Comparison of ENCODE assay signal across 1 cellular context in the genomic region with DNA sequence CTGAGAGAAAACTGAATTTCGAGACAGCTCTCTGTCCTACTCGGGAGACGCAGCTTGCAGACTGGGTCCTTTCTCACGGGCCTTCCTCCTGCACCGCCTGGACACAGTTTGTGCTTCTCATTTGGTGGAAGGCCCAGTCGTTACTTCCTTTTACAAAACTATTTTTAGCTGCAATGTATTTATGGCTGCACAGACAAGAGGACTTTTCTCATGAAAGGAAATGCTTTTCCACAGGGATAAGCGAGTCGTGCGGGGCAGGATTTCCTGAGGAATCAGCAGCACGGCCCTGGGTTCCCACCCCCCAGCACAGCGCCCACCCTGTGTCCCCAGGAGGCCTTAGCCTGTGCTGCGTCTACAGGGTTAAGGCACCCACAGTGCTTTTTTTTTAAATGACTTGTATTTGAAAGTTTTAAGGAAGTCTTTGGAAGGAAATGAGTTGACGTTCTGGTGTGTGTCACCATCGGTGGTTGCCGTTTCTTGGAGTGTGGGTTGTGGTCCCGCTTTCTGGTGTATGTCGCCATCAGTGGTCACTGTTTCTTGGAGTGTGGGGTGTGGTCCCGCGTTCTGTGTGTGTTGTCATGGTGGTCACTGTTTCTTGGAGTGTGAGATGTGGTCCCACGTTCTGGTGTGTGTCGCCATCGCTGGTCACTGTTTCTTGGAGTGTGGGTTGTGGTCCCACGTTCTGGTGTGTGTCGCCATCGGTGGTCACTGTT.
TF ChIP-seq lines count a peak whose summit lies in the region.

No MANE protein-coding gene starts in this region.

TF ChIP-seq in GM23338, 12 proteins besides CTCF, POLR2A, EP300 and RAD21 (continued from another document):
- no peak for TF ChIP-seq ZNF462 (CRISPR knock-in tag; IDR thresholded peaks at IDR 0.05)
- TF ChIP-seq STAT1 (IDR thresholded peaks at IDR 0.05; ENCODE audit: unreplicated experiment), result no peak
- TF ChIP-seq, protein P1, sequence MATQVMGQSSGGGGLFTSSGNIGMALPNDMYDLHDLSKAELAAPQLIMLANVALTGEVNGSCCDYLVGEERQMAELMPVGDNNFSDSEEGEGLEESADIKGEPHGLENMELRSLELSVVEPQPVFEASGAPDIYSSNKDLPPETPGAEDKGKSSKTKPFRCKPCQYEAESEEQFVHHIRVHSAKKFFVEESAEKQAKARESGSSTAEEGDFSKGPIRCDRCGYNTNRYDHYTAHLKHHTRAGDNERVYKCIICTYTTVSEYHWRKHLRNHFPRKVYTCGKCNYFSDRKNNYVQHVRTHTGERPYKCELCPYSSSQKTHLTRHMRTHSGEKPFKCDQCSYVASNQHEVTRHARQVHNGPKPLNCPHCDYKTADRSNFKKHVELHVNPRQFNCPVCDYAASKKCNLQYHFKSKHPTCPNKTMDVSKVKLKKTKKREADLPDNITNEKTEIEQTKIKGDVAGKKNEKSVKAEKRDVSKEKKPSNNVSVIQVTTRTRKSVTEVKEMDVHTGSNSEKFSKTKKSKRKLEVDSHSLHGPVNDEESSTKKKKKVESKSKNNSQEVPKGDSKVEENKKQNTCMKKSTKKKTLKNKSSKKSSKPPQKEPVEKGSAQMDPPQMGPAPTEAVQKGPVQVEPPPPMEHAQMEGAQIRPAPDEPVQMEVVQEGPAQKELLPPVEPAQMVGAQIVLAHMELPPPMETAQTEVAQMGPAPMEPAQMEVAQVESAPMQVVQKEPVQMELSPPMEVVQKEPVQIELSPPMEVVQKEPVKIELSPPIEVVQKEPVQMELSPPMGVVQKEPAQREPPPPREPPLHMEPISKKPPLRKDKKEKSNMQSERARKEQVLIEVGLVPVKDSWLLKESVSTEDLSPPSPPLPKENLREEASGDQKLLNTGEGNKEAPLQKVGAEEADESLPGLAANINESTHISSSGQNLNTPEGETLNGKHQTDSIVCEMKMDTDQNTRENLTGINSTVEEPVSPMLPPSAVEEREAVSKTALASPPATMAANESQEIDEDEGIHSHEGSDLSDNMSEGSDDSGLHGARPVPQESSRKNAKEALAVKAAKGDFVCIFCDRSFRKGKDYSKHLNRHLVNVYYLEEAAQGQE (IDR thresholded peaks at IDR 0.05; ENCODE audit: unreplicated experiment), result no peak
